In the genomic region with DNA sequence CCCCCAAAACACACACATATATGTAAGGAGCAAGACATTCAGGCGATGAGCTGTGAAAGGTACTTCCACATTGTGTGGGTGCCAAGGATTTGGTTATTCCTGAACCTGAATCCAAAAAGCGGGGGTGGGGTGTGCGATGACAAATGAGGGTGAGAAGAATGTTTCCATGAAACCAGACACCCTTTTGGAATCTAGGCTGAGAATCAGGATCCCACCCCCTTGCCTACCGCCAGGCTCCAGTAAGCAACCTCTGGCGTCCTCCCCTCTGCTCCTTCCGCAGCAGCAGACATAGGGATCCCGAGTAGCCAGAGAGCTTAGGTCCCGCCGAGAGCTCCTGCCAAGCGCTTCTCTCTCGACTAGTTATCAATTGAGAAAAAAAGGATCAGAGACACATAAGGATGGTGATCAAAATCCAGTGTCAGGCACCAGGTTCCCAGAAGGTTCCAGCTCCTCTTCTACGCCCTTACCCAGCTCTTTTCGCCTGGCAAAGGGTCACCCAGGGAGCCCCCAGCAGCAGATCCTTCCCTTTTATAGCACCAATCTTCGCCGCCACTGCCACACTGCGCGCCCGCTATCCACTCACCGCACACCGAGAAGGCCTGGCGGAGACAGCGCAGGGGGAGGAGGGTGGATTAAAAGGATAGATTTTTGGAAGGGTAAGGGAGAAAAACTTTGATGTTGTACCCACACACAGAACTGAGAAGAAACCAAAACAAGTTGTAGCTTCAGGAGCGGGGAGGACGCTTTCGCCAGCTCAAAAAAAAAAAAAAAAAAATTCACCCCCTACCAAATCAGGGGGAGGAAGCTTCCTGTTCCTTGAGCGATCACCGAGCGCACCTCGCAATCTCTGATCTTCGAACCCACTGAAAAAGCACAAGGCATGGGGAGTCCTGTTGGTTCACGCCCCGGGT, we compare ENCODE assay signal across 8 cellular contexts.
DNase-seq lines count a peak whose midpoint lies in the region; ATAC-seq and TF ChIP-seq lines count a peak whose summit lies in the region.
"Not testable (repeated sequence)": the region's sequence is repeated elsewhere in the genome, so short reads cannot be mapped to it uniquely, and the experiment has no call there.

No MANE protein-coding gene starts in this region.

- H3K9me3 Mint-ChIP-seq in T-cell = not testable (repeated sequence)

- H3K4me3 ChIP-seq in adipocyte (ENCODE audit: low read length) = peak overlapping the region; percentile 56
- H3K4me3 ChIP-seq in esophagus muscularis mucosa = peak overlapping the region; percentile 27 to 34 (median 32)
- H3K4me3 ChIP-seq in transverse colon = peak overlapping the region in 3 of 4 donors; percentile 18 to 37 (median 25)

- H3K4me1 Mint-ChIP-seq in T-cell = peaks cover 13 to 20% (median 17%) of the 10 kb centered on the region in 3 donors

- in situ Hi-C loops in transverse colon (cut with MboI; ENCODE audit: low pct_ligation_motif_present in 1 of 4, low pct_unique_long_range_greater_than_20kb in 1 of 4, low sequenced_read_pairs in 3 of 4) = not testable (repeated sequence)

- POLR2A ChIA-PET in T-cell (lab: Charles Lee) = interaction anchor here in 1 of 2 donors (0.6 kb wide), 1 partner anchor 16 kb away, joined by 4 read pairs; no protein-coding TSS in a partner anchor

- not testable (repeated sequence) for TF ChIP-seq EP300 in esophagus muscularis mucosa (IDR thresholded peaks at IDR 0.05); transverse colon (IDR thresholded peaks at IDR 0.05; ENCODE audit: low read depth)

- peaks cover 29 to 36% of the 10 kb centered on the region in 2 donors for H3K27me3 Mint-ChIP-seq in T-cell

- not testable (repeated sequence) for H3K9me3 ChIP-seq in adipocyte (ENCODE audit: control insufficient read depth, low read length); esophagus muscularis mucosa; transverse colon

- DNase-seq in DMS 273 treated with DMSO at 0.1 percent for 48 hours (lab: John Stamatoyannopoulos, UW) (peak; percentile 0), NCI-H1105 (lab: John Stamatoyannopoulos, UW) (peak; percentile 35), left kidney (ENCODE audit: low read depth, low spot score) (peak; percentile 73), posterior vena cava (ENCODE audit: low spot score) (peak; percentile 78)
- DNase-seq in T-cell; adipocyte (ENCODE audit: low read depth); esophagus muscularis mucosa (ENCODE audit: extremely low spot score); transverse colon: not testable (repeated sequence)

- H3K27me3 ChIP-seq in adipocyte (replicated peaks; ENCODE audit: control insufficient read depth, insufficient read depth, low read length) (peaks cover 13% of the 10 kb centered on the region), esophagus muscularis mucosa (peaks cover 0 to 26% (median 9%) of the 10 kb centered on the region in 4 donors), transverse colon (peaks cover 24% of the 10 kb centered on the region)

- H3K36me3 ChIP-seq in adipocyte (ENCODE audit: control insufficient read depth, insufficient read depth, low read length, severe bottlenecking); esophagus muscularis mucosa; transverse colon: not testable (repeated sequence)

- not testable (repeated sequence) for H3K36me3 Mint-ChIP-seq in T-cell

- WGBS in esophagus muscularis mucosa = 5% methylated on average over 29 of the region's 32 CpGs
- 11% methylated on average over 32 of the region's 32 CpGs; no CpG with 5 or more reads in 1 of the 2 donors for WGBS in transverse colon (ENCODE audit: low coverage in 1 of 2), 2 donors

- not testable (repeated sequence) for H3K27ac Mint-ChIP-seq in T-cell

- ATAC-seq in T-cell (replicated peaks in 1 of 4) = peak in 1 of 4 experiments; percentile 24

- H3K9ac ChIP-seq in adipocyte (ENCODE audit: low read length) = not testable (repeated sequence)

- CTCF ChIA-PET in T-cell (lab: Charles Lee) = interaction anchor here (0.6 kb wide), 3 partner anchors 8 to 308 kb away, joined by 4 to 5 read pairs (median 4); no protein-coding TSS in a partner anchor

- H3K27ac ChIP-seq in esophagus muscularis mucosa (replicated peaks in 1 of 4) = not testable (repeated sequence)
- H3K27ac ChIP-seq in transverse colon = peak overlapping the region in 3 of 4 donors; percentile 1 to 68 (median 10)

- H3K4me3 Mint-ChIP-seq in T-cell = peak overlapping the region in 2 of 3 donors; percentile 59 to 67

- not testable (repeated sequence) for TF ChIP-seq CTCF in esophagus muscularis mucosa (IDR thresholded peaks at IDR 0.05); transverse colon (IDR thresholded peaks at IDR 0.05)

- TF ChIP-seq POLR2A in esophagus muscularis mucosa (IDR thresholded peaks at IDR 0.05; ENCODE audit: low read depth); transverse colon (IDR thresholded peaks at IDR 0.05): not testable (repeated sequence)

- not testable (repeated sequence) for H3K4me1 ChIP-seq in adipocyte (ENCODE audit: control insufficient read depth, insufficient read depth, low read length); transverse colon
- peaks cover 4 to 16% (median 15%) of the 10 kb centered on the region in 4 donors for H3K4me1 ChIP-seq in esophagus muscularis mucosa

- intact Hi-C loops in esophagus muscularis mucosa (cut with DNase I); posterior vena cava (cut with DNase I); transverse colon (cut with DNase I; ENCODE audit: low total_unique reads): not testable (repeated sequence)
